Comparison of ENCODE assay signal across 16 cellular contexts in the genomic region with DNA sequence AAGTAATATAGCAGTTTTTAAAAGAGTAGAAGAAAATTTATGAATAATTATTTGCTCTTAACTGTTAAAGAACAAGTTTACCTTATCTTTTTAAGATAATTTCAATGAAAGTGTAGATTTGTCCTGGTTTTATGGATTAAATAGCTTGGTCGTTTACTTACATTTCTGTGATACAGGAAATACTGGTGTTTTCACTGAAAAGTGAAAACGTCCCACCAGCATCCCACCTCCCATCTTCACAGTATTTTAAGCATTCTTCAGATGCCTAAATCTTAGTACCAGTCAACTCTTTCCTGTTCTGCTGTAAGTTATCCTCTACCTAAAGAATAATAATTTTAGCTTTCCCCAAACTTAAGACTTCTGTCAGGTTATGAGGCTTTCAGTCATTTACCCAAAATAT. TPM values are rescaled to one million over a fixed set of nuclear protein-coding genes. Genes with fewer than 3 reads are reported as not detected.
DNase-seq lines count a peak whose midpoint lies in the region; ATAC-seq and TF ChIP-seq lines count a peak whose summit lies in the region.
"Had no signal": no experiment of that assay in that cellular context is flagged by ENCODE, and none has a peak within 500 bp of the region (broad histone marks: within the 10 kb centered on the region; RNA-seq: fewer than 3 reads in every experiment).

No MANE protein-coding gene starts in this region.

- peaks cover 45% of the 10 kb centered on the region for H3K36me3 Mint-ChIP-seq in activated CD4-positive, alpha-beta memory T cell treated with anti-CD3 and anti-CD28 coated beads for 36 hours
- no peaks in the 10 kb centered on the region for H3K36me3 Mint-ChIP-seq in immature natural killer cell

- no peak overlapping the region for H3K4me3 ChIP-seq in left ventricle myocardium inferior
- H3K4me3 ChIP-seq in transverse colon: no peak overlapping the region
- H3K4me3 ChIP-seq: gastrocnemius medialis, lung had no signal

- H3K4me1 ChIP-seq in left ventricle myocardium inferior (peaks cover 88% of the 10 kb centered on the region), transverse colon (peaks cover 11 to 95% (median 51%) of the 10 kb centered on the region in 4 donors)

- intact Hi-C loops in left ventricle myocardium inferior (cut with micrococcal nuclease): no loop called here
- intact Hi-C loops in left ventricle myocardium superior (cut with micrococcal nuclease): loop anchor here (10.0 kb wide), 1 partner anchor 91 kb away; no protein-coding TSS in a partner anchor
- intact Hi-C loops in activated CD4-positive, alpha-beta memory T cell treated with anti-CD3 and anti-CD28 coated beads for 36 hours (cut with micrococcal nuclease): no loop called here
- intact Hi-C loops in transverse colon (cut with DNase I; ENCODE audit: low total_unique reads): no loop called here

- no peak for TF ChIP-seq CTCF in left ventricle myocardium inferior (IDR thresholded peaks at IDR 0.05; ENCODE audit: borderline replicate concordance)
- no peak for TF ChIP-seq CTCF in transverse colon (IDR thresholded peaks at IDR 0.05)

- CTCF ChIA-PET in activated CD4-positive, alpha-beta memory T cell treated with anti-CD3 and anti-CD28 coated beads for 36 hours (lab: Charles Lee): interaction anchor here (0.8 to 3.9 kb wide), 6 partner anchors 8 to 295 kb away, joined by 3 to 12 read pairs (median 4); no protein-coding TSS in a partner anchor

- H3K4me1 Mint-ChIP-seq in activated CD4-positive, alpha-beta memory T cell treated with anti-CD3 and anti-CD28 coated beads for 36 hours (ENCODE audit: low read depth): peaks cover 69% of the 10 kb centered on the region
- H3K4me1 Mint-ChIP-seq in immature natural killer cell: peaks cover 64 to 97% of the 10 kb centered on the region in 2 donors

- no peak for TF ChIP-seq POLR2A in transverse colon (IDR thresholded peaks at IDR 0.05)

- no peak for ATAC-seq in left ventricle myocardium superior
- ATAC-seq in GM19467 (IDR thresholded peaks at IDR 0.05; ENCODE audit: unreplicated experiment): no peak
- ATAC-seq in HG03378 (IDR thresholded peaks at IDR 0.05; ENCODE audit: unreplicated experiment): no peak
- ATAC-seq in GM21515 (IDR thresholded peaks at IDR 0.05; ENCODE audit: unreplicated experiment): no peak
- ATAC-seq: gastrocnemius medialis had no signal

- H3K4me3 Mint-ChIP-seq in activated CD4-positive, alpha-beta memory T cell treated with anti-CD3 and anti-CD28 coated beads for 36 hours: peak overlapping the region; percentile 72
- no peak overlapping the region for H3K4me3 Mint-ChIP-seq in immature natural killer cell

- H3K27me3 Mint-ChIP-seq in activated CD4-positive, alpha-beta memory T cell treated with anti-CD3 and anti-CD28 coated beads for 36 hours: no peaks in the 10 kb centered on the region
- peaks cover 3 to 4% (median 3%) of the 10 kb centered on the region in 3 donors for H3K27me3 Mint-ChIP-seq in immature natural killer cell (ENCODE audit: low read depth in 3 of 3)

- H3K9me3 ChIP-seq in left ventricle myocardium inferior (replicated peaks): no peaks in the 10 kb centered on the region
- no peaks in the 10 kb centered on the region for H3K9me3 ChIP-seq in transverse colon
- H3K9me3 ChIP-seq: gastrocnemius medialis had no signal

- H3K27me3 ChIP-seq in left ventricle myocardium inferior (ENCODE audit: low read depth) (no peaks in the 10 kb centered on the region), transverse colon (no peaks in the 10 kb centered on the region)
- H3K27me3 ChIP-seq: gastrocnemius medialis had no signal

- POLR2A ChIA-PET in activated CD4-positive, alpha-beta memory T cell treated with anti-CD3 and anti-CD28 coated beads for 36 hours (lab: Charles Lee): interaction anchor here (0.9 to 5.0 kb wide), 9 partner anchors 10 to 291 kb away, joined by 3 to 57 read pairs (median 5); no protein-coding TSS in a partner anchor

- H3K27ac ChIP-seq in left ventricle myocardium inferior (replicated peaks): peak overlapping the region; percentile 20
- H3K27ac ChIP-seq in transverse colon: peak overlapping the region in 3 of 4 donors; percentile 3 to 29 (median 24)

- WGBS in transverse colon (ENCODE audit: low coverage in 1 of 2), 2 donors: 34 to 38% methylated on average over 2 of the region's 2 CpGs

- in situ Hi-C loops in transverse colon (cut with MboI; ENCODE audit: low pct_ligation_motif_present in 1 of 4, low pct_unique_long_range_greater_than_20kb in 1 of 4, low sequenced_read_pairs in 3 of 4): no loop called here

- peak overlapping the region; percentile 97 for H3K27ac Mint-ChIP-seq in activated CD4-positive, alpha-beta memory T cell treated with anti-CD3 and anti-CD28 coated beads for 36 hours
- peak overlapping the region; percentile 7 to 60 (median 30) for H3K27ac Mint-ChIP-seq in immature natural killer cell

- H3K36me3 ChIP-seq in left ventricle myocardium inferior: no peaks in the 10 kb centered on the region
- H3K36me3 ChIP-seq in transverse colon: no peaks in the 10 kb centered on the region
- H3K36me3 ChIP-seq: gastrocnemius medialis had no signal

- DNase-seq in left ventricle myocardium inferior (no peak), left ventricle myocardium superior (no peak), immature natural killer cell (no peak), transverse colon (no peak)
- no peak for DNase-seq in activated CD4-positive, alpha-beta memory T cell treated with anti-CD3 and anti-CD28 coated beads for 36 hours
- DNase-seq: activated CD4-positive, alpha-beta T cell treated with anti-CD3 and anti-CD28 coated beads, Interleukin-2, amount 50 U/mL, for 4 hours; C1 segment of cervical spinal cord; cerebellar nuclear complex; gastrocnemius medialis; NCI-H1105; NCI-H2171; T-helper 9 cell had no signal

- no peak for TF ChIP-seq EP300 in transverse colon (IDR thresholded peaks at IDR 0.05; ENCODE audit: low read depth)

- no peaks in the 10 kb centered on the region for H3K9me3 Mint-ChIP-seq in activated CD4-positive, alpha-beta memory T cell treated with anti-CD3 and anti-CD28 coated beads for 36 hours
- H3K9me3 Mint-ChIP-seq in immature natural killer cell: no peaks in the 10 kb centered on the region

RNA-seq across cellular contexts. Expression of gene TAB2, which starts 5.8 kb away (rescaled TPM):
- total RNA-seq in left ventricle myocardium inferior: 56.7 TPM
- total RNA-seq in left ventricle myocardium superior: 57.6 TPM
- 10 to 100 TPM; 92.0 to 92.9 TPM for total RNA-seq in activated CD4-positive, alpha-beta memory T cell treated with anti-CD3 and anti-CD28 coated beads for 36 hours
- 1 to 10 TPM; 1.1 to 8.5 (median 3.8) TPM for polyA plus RNA-seq in immature natural killer cell
- total RNA-seq in transverse colon: 10 to 100 TPM; 43.6 to 89.9 (median 64.7) TPM
